ENCODE assay signal across 30 cellular contexts in genomic region chr20:40218971-40219370, GRCh38.
"Had no signal": no experiment of that assay in that cellular context is flagged by ENCODE, and none has a peak within 500 bp of the region (broad histone marks: within the 10 kb centered on the region; RNA-seq: fewer than 3 reads in every experiment).

No MANE protein-coding gene starts in this region.

- H3K27ac ChIP-seq: brain microvascular endothelial cell, epithelial cell of prostate, esophagus squamous epithelium, gastroesophageal sphincter had no signal

- FAIRE-seq: astrocyte, bronchial epithelial cell, colon, endometrium, endothelial cell of umbilical vein had no signal

- H3K4me3 ChIP-seq: esophagus squamous epithelium, gastroesophageal sphincter had no signal

- ATAC-seq: activated CD4-positive, alpha-beta T cell treated with anti-CD3 and anti-CD28 coated beads for 36 hours; activated CD8-positive, alpha-beta memory T cell treated with anti-CD3 and anti-CD28 coated beads, Interleukin-2, amount 10 ng/mL, durations not matched to agents 7 days and 5 days; activated CD8-positive, alpha-beta T cell treated with anti-CD3 and anti-CD28 coated beads, Interleukin-2, amount 10 ng/mL, durations not matched to agents 7 days and 5 days; activated naive CD4-positive, alpha-beta T cell treated with anti-CD3 and anti-CD28 coated beads, Interleukin-2, amount 50 U/mL, for 72 hours; activated T-cell treated with anti-CD3 and anti-CD28 coated beads, Interleukin-2, amount 50 U/mL, for 72 hours; gastroesophageal sphincter; T-helper 17 cell had no signal

- H3K9me3 ChIP-seq: esophagus squamous epithelium, gastroesophageal sphincter had no signal

- DNase-seq: activated CD4-positive, alpha-beta memory T cell treated with anti-CD3 and anti-CD28 coated beads for 36 hours; activated CD4-positive, alpha-beta T cell treated with anti-CD3 and anti-CD28 coated beads for 36 hours; activated CD4-positive, alpha-beta T cell treated with anti-CD3 and anti-CD28 coated beads, Interleukin-2, amount 10 ng/mL, durations not matched to agents 24 days and 14 days; activated CD4-positive, CD25-positive, alpha-beta regulatory T cell; activated CD4-positive, CD25-positive, alpha-beta regulatory T cell treated with anti-CD3 and anti-CD28 coated beads, Interleukin-2, amount 50 U/mL, for 72 hours; activated CD8-positive, alpha-beta memory T cell treated with anti-CD3 and anti-CD28 coated beads, Interleukin-2, amount 10 ng/mL, durations not matched to agents 7 days and 5 days; activated CD8-positive, alpha-beta memory T cell treated with anti-CD3 and anti-CD28 coated beads, Interleukin-2, amount 50 U/mL, for 4 hours; activated CD8-positive, alpha-beta T cell treated with anti-CD3 and anti-CD28 coated beads, Interleukin-2, amount 10 ng/mL, durations not matched to agents 7 days and 5 days; activated gamma-delta T cell; activated naive CD4-positive, alpha-beta T cell; activated naive CD4-positive, alpha-beta T cell treated with anti-CD3 and anti-CD28 coated beads, Interleukin-2, amount 10 ng/mL, durations not matched to agents 7 days and 5 days; activated naive CD8-positive, alpha-beta T cell treated with anti-CD3 and anti-CD28 coated beads, Interleukin-2, amount 10 ng/mL, durations not matched to agents 7 days and 5 days; activated T-cell treated with anti-CD3 and anti-CD28 coated beads, Interleukin-2, amount 50 U/mL, for 1 hour; activated T-cell treated with anti-CD3 and anti-CD28 coated beads, Interleukin-2, amount 50 U/mL, for 72 hours; brain microvascular endothelial cell; cortex of kidney; dermis blood vessel endothelial cell; effector CD8-positive, alpha-beta T cell; esophagus squamous epithelium; foreskin melanocyte; T-helper 1 cell; T-helper 17 cell had no signal

- H3K27me3 ChIP-seq: brain microvascular endothelial cell, esophagus squamous epithelium, gastroesophageal sphincter had no signal

- H3K4me1 ChIP-seq: esophagus squamous epithelium, gastroesophageal sphincter had no signal

- H3K36me3 ChIP-seq: brain microvascular endothelial cell, esophagus squamous epithelium, gastroesophageal sphincter had no signal
